1 cellular context compared by ENCODE assay signal in genomic region chr14:102304611-102305506, GRCh38.
TF ChIP-seq lines count a peak whose summit lies in the region.

MOK (minus strand) TSS chr14:102305164; CDS start chr14:102304968, 196 bp downstream.

TF ChIP-seq in GM12878, 131 proteins besides CTCF, POLR2A, EP300 and RAD21 (continued from another document):
- TF ChIP-seq PRDM15 (CRISPR knock-in tag; IDR thresholded peaks at IDR 0.05) (no peak), ZNF274 (IDR thresholded peaks at IDR 0.05; ENCODE audit: insufficient read depth, insufficient read length) (no peak), SMAD5 (IDR thresholded peaks at IDR 0.05; ENCODE audit: low read depth) (no peak), TARDBP (IDR thresholded peaks at IDR 0.05; ENCODE audit: borderline replicate concordance) (no peak), NFXL1 (IDR thresholded peaks at IDR 0.05; ENCODE audit: borderline replicate concordance) (no peak), POU2F2 (IDR thresholded peaks at IDR 0.05; ENCODE audit: borderline replicate concordance, low read depth, low read length) (peak; percentile 59; the same call in 1 of the 3 replicates), ATF3 (IDR thresholded peaks at IDR 0.05; ENCODE audit: borderline replicate concordance, extremely low read depth, low read depth, low read length) (peak; percentile 39; the same call in 1 of the 2 replicates), BCL3 (IDR thresholded peaks at IDR 0.05; ENCODE audit: borderline replicate concordance, insufficient read depth, low read depth, low read length, poor library complexity, severe bottlenecking) (no peak), BHLHE40 (IDR thresholded peaks at IDR 0.05; ENCODE audit: borderline replicate concordance in 1 of 2, low read depth in 2 of 2, low read length in 1 of 2) (no peak; a peak in 1 of 4 replicates), NR2C1 (IDR thresholded peaks at IDR 0.05) (no peak), EGR1 (IDR thresholded peaks at IDR 0.05; ENCODE audit: borderline replicate concordance in 1 of 2, low read depth in 2 of 2, low read length in 2 of 2) (no peak), PKNOX1 (IDR thresholded peaks at IDR 0.05) (0 out of 2 replicates have a peak, but pooled peaks have one; percentile 11), EZH2 (IDR thresholded peaks at IDR 0.05; ENCODE audit: borderline replicate concordance, control insufficient read depth, low read depth, low read length) (no peak), HCFC1 (IDR thresholded peaks at IDR 0.05; ENCODE audit: low read length) (peak; percentile 60; the same call in 1 of the 2 replicates), ESRRA (IDR thresholded peaks at IDR 0.05; ENCODE audit: low read length) (no peak), ZNF687 (IDR thresholded peaks at IDR 0.05) (no peak), BMI1 (IDR thresholded peaks at IDR 0.05; ENCODE audit: borderline replicate concordance) (peak; percentile 98), NKRF (conservative IDR thresholded peaks at IDR 0.05) (peak; percentile 99), CREM (IDR thresholded peaks at IDR 0.05; ENCODE audit: low read depth) (no peak), GATAD2B (conservative IDR thresholded peaks at IDR 0.05; ENCODE audit: low read depth) (no peak), STAT1 (conservative IDR thresholded peaks at IDR 0.05) (no peak), ZNF622 (IDR thresholded peaks at IDR 0.05) (no peak), RFX5 (IDR thresholded peaks at IDR 0.05; ENCODE audit: low read depth, low read length) (peak; percentile 35; the same call in 1 of the 2 replicates), CBX5 (IDR thresholded peaks at IDR 0.05; ENCODE audit: low read depth) (no peak), ZNF207 (IDR thresholded peaks at IDR 0.05; ENCODE audit: borderline replicate concordance) (no peak; the same call in 1 of the 2 replicates), SIN3A (IDR thresholded peaks at IDR 0.05; ENCODE audit: low read depth, low read length) (peak; percentile 96), NR2F1 (conservative IDR thresholded peaks at IDR 0.05) (no peak), TBL1XR1 (IDR thresholded peaks at IDR 0.05; ENCODE audit: low read depth, low read length) (no peak), TCF12 (IDR thresholded peaks at IDR 0.05; ENCODE audit: low read depth, low read length) (no peak), PML (IDR thresholded peaks at IDR 0.05; ENCODE audit: low read length) (no peak), RAD51 (IDR thresholded peaks at IDR 0.05) (no peak), MLLT1 (IDR thresholded peaks at IDR 0.05) (no peak), POLR2AphosphoS5 (IDR thresholded peaks at IDR 0.05; ENCODE audit: low read length) (no peak), SIX5 (IDR thresholded peaks at IDR 0.05; ENCODE audit: low read depth, low read length, severe bottlenecking) (peak; percentile 19), KDM1A (IDR thresholded peaks at IDR 0.05; ENCODE audit: borderline replicate concordance) (no peak), MEF2B (IDR thresholded peaks at IDR 0.05; ENCODE audit: partially characterized antibody, poor library complexity, severe bottlenecking) (peak; percentile 67), NR2C2 (IDR thresholded peaks at IDR 0.05; ENCODE audit: borderline replicate concordance, control insufficient read depth, insufficient read length, low read depth) (no peak), ZNF384 (IDR thresholded peaks at IDR 0.05; ENCODE audit: borderline replicate concordance, low read depth, low read length) (peak; percentile 56; the same call in 1 of the 2 replicates), TCF7 (IDR thresholded peaks at IDR 0.05; ENCODE audit: borderline replicate concordance) (no peak), KAT2A (conservative IDR thresholded peaks at IDR 0.05; ENCODE audit: control insufficient read depth, low read depth, low read length) (no peak), KLF5 (IDR thresholded peaks at IDR 0.05; ENCODE audit: partially characterized antibody) (peak; percentile 55)
TF ChIP-seq in GM12878: peak in this region for 21.
